ENCODE assay signal across 1 cellular context in genomic region chr1:52574594-52574993, GRCh38.
TF ChIP-seq lines count a peak whose summit lies in the region.

No MANE protein-coding gene starts in this region.

TF ChIP-seq in H1, 55 proteins besides CTCF, POLR2A, EP300 and RAD21:
- TF ChIP-seq KDM1A (IDR thresholded peaks at IDR 0.05; ENCODE audit: borderline replicate concordance, low read length) (no peak), JUND (IDR thresholded peaks at IDR 0.05; ENCODE audit: low read length) (no peak), NRF1 (IDR thresholded peaks at IDR 0.05; ENCODE audit: low read depth, low read length) (no peak), RBBP5 (IDR thresholded peaks at IDR 0.05; ENCODE audit: borderline replicate concordance, low read depth, low read length) (no peak), TAF1 (IDR thresholded peaks at IDR 0.05; ENCODE audit: low read depth, low read length) (no peak), SP4 (IDR thresholded peaks at IDR 0.05; ENCODE audit: low read length) (no peak), BCL11A (IDR thresholded peaks at IDR 0.05; ENCODE audit: low read depth in 2 of 2, low read length in 2 of 2) (no peak), FOSL1 (IDR thresholded peaks at IDR 0.05; ENCODE audit: insufficient read depth, low read depth, low read length) (no peak), HDAC2 (IDR thresholded peaks at IDR 0.05; ENCODE audit: borderline replicate concordance in 1 of 2, low read depth in 2 of 2, low read length in 2 of 2) (no peak), CBX8 (IDR thresholded peaks at IDR 0.05; ENCODE audit: borderline replicate concordance, low read depth, low read length) (no peak)
